In the genomic region with DNA sequence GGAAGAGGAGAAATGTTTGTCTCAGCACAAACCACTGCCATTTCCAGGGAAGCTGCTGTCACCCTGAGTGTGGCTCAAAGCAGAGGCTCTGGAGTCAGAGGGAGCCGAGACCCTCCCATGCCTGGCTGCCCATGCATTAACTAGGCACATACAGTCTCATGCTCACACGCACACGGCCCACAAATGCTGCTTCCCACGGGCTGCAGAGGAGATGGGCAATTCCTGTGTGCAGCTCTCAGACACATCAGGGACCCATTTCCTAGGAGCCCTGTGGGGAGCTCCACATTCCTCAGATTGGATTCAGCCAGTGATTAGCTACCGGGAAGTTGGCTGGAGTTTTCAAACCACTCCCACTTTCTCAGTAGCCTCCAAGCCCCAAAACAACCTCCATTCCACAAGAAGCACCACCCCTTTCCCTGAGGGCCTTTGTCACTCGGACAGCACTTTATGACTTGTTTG, we compare ENCODE assay signal across 10 cellular contexts. TPM values are rescaled to one million over a fixed set of nuclear protein-coding genes. Genes with fewer than 3 reads are reported as not detected.
DNase-seq lines count a peak whose midpoint lies in the region; ATAC-seq and TF ChIP-seq lines count a peak whose summit lies in the region.
"Had no signal": no experiment of that assay in that cellular context is flagged by ENCODE, and none has a peak within 500 bp of the region (broad histone marks: within the 10 kb centered on the region; RNA-seq: fewer than 3 reads in every experiment).

No MANE protein-coding gene starts in this region.

- peak; percentile 33 for ATAC-seq in aorta (ENCODE audit: low FRiP score)
- no peak for ATAC-seq in HG03108 (IDR thresholded peaks at IDR 0.05; ENCODE audit: unreplicated experiment)

- CTCF ChIA-PET in MCF 10A (lab: Yijun Ruan, JAX): interaction anchor here (0.6 to 1.1 kb wide), 5 partner anchors 9 to 425 kb away, joined by 3 to 8 read pairs (median 3); partner anchors contain the start of gene PTGES
- CTCF ChIA-PET in mammary epithelial cell (lab: Charles Lee; ENCODE audit: low non-redundant PET): no interaction called here

- no peaks in the 10 kb centered on the region for H3K9me3 ChIP-seq in mammary epithelial cell (replicated peaks; ENCODE audit: insufficient read depth, low read length)
- no peaks in the 10 kb centered on the region for H3K9me3 ChIP-seq in mesodermal cell (ENCODE audit: control insufficient read depth, low read length)
- no peaks in the 10 kb centered on the region for H3K9me3 ChIP-seq in aorta (ENCODE audit: control insufficient read depth, low read length)
- H3K9me3 ChIP-seq: body of pancreas had no signal

- no peak overlapping the region for H2AFZ ChIP-seq in mammary epithelial cell (ENCODE audit: low read depth, low read length)

- no peaks in the 10 kb centered on the region for H3K9me3 Mint-ChIP-seq in MCF 10A (ENCODE audit: unreplicated experiment)

- DNase-seq in MCF 10A (ENCODE audit: unreplicated experiment) (no peak), mammary epithelial cell (no peak), epithelial cell of esophagus (ENCODE audit: low read depth) (peak; percentile 54), aorta (no peak), NCI-H2107 treated with DMSO at 0.1 percent for 48 hours (lab: John Stamatoyannopoulos, UW; ENCODE audit: unreplicated experiment) (no peak), cerebellum (ENCODE audit: low spot score) (no peak)
- DNase-seq: NCI-H2081 had no signal

- POLR2A ChIA-PET in MCF 10A (lab: Yijun Ruan, JAX): interaction anchor here (0.6 to 8.5 kb wide), 6 partner anchors 11 to 1311 kb away, joined by 3 to 62 read pairs (median 8); partner anchors contain the start of gene PTGES

- H3K27me3 Mint-ChIP-seq in MCF 10A (ENCODE audit: insufficient read depth, unreplicated experiment): no peaks in the 10 kb centered on the region

- dilution Hi-C loops in mammary epithelial cell (cut with HindIII; ENCODE audit: low sequenced_read_pairs): no loop called here

- H3K27ac Mint-ChIP-seq in MCF 10A (ENCODE audit: low read depth, unreplicated experiment): peak overlapping the region; percentile 7

- in situ Hi-C loops in mammary epithelial cell (cut with MboI; ENCODE audit: low sequenced_read_pairs in 2 of 2): no loop called here

- H3K27me3 ChIP-seq in mammary epithelial cell (ENCODE audit: insufficient read depth, low read length) (no peaks in the 10 kb centered on the region), aorta (ENCODE audit: control insufficient read depth in 1 of 2, insufficient read depth in 2 of 2, low read length in 1 of 2) (no peaks in the 10 kb centered on the region)
- H3K27me3 ChIP-seq: body of pancreas had no signal

- WGBS in mammary epithelial cell (ENCODE audit: low coverage, missing lambda C conversion rate): 58% methylated on average over 5 of the region's 6 CpGs
- WGBS in mesodermal cell (ENCODE audit: insufficient coverage in 2 of 2), 2 experiments: 47 to 77% methylated on average over 4 of the region's 6 CpGs
- 39 to 46% methylated on average over 6 of the region's 6 CpGs for WGBS in aorta, 2 donors

- no peak overlapping the region for H3K27ac ChIP-seq in mammary epithelial cell (ENCODE audit: insufficient read depth, low read depth, low read length)
- H3K27ac ChIP-seq in mesodermal cell (ENCODE audit: low read depth, low read length, severe bottlenecking): peak overlapping the region; percentile 41
- H3K27ac ChIP-seq in aorta (ENCODE audit: low read depth in 1 of 2, low read length in 2 of 2): no peak overlapping the region

- no peak overlapping the region for H3K4me2 ChIP-seq in mammary epithelial cell (ENCODE audit: insufficient read depth, low read depth, low read length)

- no peaks in the 10 kb centered on the region for H3K79me2 ChIP-seq in mammary epithelial cell (ENCODE audit: insufficient read depth, low read length)

- no peak overlapping the region for H3K4me3 ChIP-seq in mammary epithelial cell (replicated peaks in 1 of 3; ENCODE audit: insufficient read depth in 1 of 3, low read depth in 2 of 3, low read length in 3 of 3)
- H3K4me3 ChIP-seq in epithelial cell of esophagus (ENCODE audit: low read length): no peak overlapping the region
- no peak overlapping the region for H3K4me3 ChIP-seq in mesodermal cell (ENCODE audit: extremely low read depth, insufficient read depth, low read length, poor library complexity, severe bottlenecking)
- H3K4me3 ChIP-seq in aorta (ENCODE audit: low read length in 2 of 2): no peak overlapping the region
- H3K4me3 ChIP-seq: body of pancreas had no signal

- H3K4me1 ChIP-seq in mammary epithelial cell (ENCODE audit: insufficient read depth, low read length) (peaks cover 17% of the 10 kb centered on the region), mesodermal cell (ENCODE audit: control insufficient read depth, insufficient read depth, low read length, poor library complexity, severe bottlenecking) (peaks cover 27% of the 10 kb centered on the region), aorta (ENCODE audit: control insufficient read depth in 1 of 2, insufficient read depth in 2 of 2, low read length in 2 of 2) (no peaks in the 10 kb centered on the region)
- H3K4me1 ChIP-seq: body of pancreas had no signal

- peaks cover 4% of the 10 kb centered on the region for H3K36me3 Mint-ChIP-seq in MCF 10A (ENCODE audit: insufficient read depth, unreplicated experiment)

- H4K20me1 ChIP-seq in mammary epithelial cell (ENCODE audit: insufficient read depth, low read length): no peaks in the 10 kb centered on the region

- intact Hi-C loops in MCF 10A (cut with micrococcal nuclease) (no loop called here), mammary epithelial cell (cut with micrococcal nuclease) (loop anchor here (1.0 kb wide), 1 partner anchor 15 kb away; no protein-coding TSS in a partner anchor), aorta (cut with DNase I) (no loop called here)

- BruUV-seq in MCF 10A (replicated peaks; lab: Mats Ljungman, UMichigan) (no TSS peak), mammary epithelial cell (replicated peaks; lab: Mats Ljungman, UMichigan) (no TSS peak)

- no peak overlapping the region for H3K9ac ChIP-seq in mammary epithelial cell (ENCODE audit: insufficient read depth, low read length)

- H3K4me1 Mint-ChIP-seq in MCF 10A (ENCODE audit: insufficient read depth, unreplicated experiment): peaks cover 9% of the 10 kb centered on the region

- H3K4me3 Mint-ChIP-seq in MCF 10A (ENCODE audit: unreplicated experiment): no peak overlapping the region

- TF ChIP-seq CTCF in MCF 10A (IDR thresholded peaks at IDR 0.05; ENCODE audit: unreplicated experiment) (no peak), mammary epithelial cell (conservative IDR thresholded peaks at IDR 0.05 in 1 of 2, IDR thresholded peaks at IDR 0.05 in 1 of 2; ENCODE audit: extremely low read depth in 1 of 2, insufficient read depth in 1 of 2, low read depth in 1 of 2, low read length in 2 of 2) (no peak), epithelial cell of esophagus (IDR thresholded peaks at IDR 0.05; ENCODE audit: insufficient read depth, low read depth, low read length, missing control alignments) (no peak)

- H3K36me3 ChIP-seq in mammary epithelial cell (ENCODE audit: insufficient read depth, low read length) (no peaks in the 10 kb centered on the region), mesodermal cell (ENCODE audit: control insufficient read depth, insufficient read depth, low read length) (no peaks in the 10 kb centered on the region), aorta (ENCODE audit: control insufficient read depth in 1 of 2, insufficient read depth in 2 of 2, low read length in 1 of 2) (no peaks in the 10 kb centered on the region)

RNA-seq across cellular contexts. Expression of gene PTGES, which starts 9.1 kb away (rescaled TPM):
- total RNA-seq in MCF 10A (2022) (74.0 and 96.6 TPM in 2 replicates), mammary epithelial cell (10 to 100 TPM in 1 of 2 donors, 1 to 10 TPM in 1; 6.2 to 57.2 TPM), aorta (1 to 10 TPM; 3.5 to 9.1 TPM), cerebellum (1.5 TPM)
- polyA plus RNA-seq in mammary epithelial cell (59.6 TPM), aorta (1 to 10 TPM in 1 of 2 donors, under 1 TPM in 1; 0.13 to 2.3 TPM)
- 69.8 TPM for polyA minus RNA-seq in mammary epithelial cell
- polyA plus RNA-seq in mesodermal cell (2013, experiment 1 of 2): 7.3 TPM
- 5.4 TPM for polyA plus RNA-seq in mesodermal cell (2013, experiment 2 of 2)

RNA-seq across cellular contexts. Expression of gene TOR1B, which starts 41.1 kb away (rescaled TPM):
- total RNA-seq in MCF 10A (2022) (14.7 and 14.8 TPM in 2 replicates), mammary epithelial cell (10 to 100 TPM; 19.7 to 29.2 TPM), aorta (10 to 100 TPM; 20.4 to 24.3 TPM), cerebellum (31.8 TPM)
- polyA plus RNA-seq in mammary epithelial cell (20.7 TPM), aorta (10 to 100 TPM; 11.4 to 19.5 TPM)
- 6.5 TPM for polyA minus RNA-seq in mammary epithelial cell
- polyA plus RNA-seq in mesodermal cell (2013, experiment 1 of 2): 18.7 TPM
- polyA plus RNA-seq in mesodermal cell (2013, experiment 2 of 2): 18.0 TPM
